ENCODE assay signal across 8 cellular contexts in genomic region chr7:100563809-100564400, GRCh38. TPM values are rescaled to one million over a fixed set of nuclear protein-coding genes. Genes with fewer than 3 reads are reported as not detected.
A peak's percentile ranks its signal among the peaks of the same experiment; 100 is the strongest.
DNase-seq lines count a peak whose midpoint lies in the region; ATAC-seq and TF ChIP-seq lines count a peak whose summit lies in the region.

No MANE protein-coding gene starts in this region.

- intact Hi-C loops in left lung (cut with DNase I): no loop called here

- peak; percentile 94 to 97 for TF ChIP-seq CTCF in left lung (IDR thresholded peaks at IDR 0.05)

- peak; percentile 79 for ATAC-seq in left lung

- peaks cover 0 to 29% of the 10 kb centered on the region in 2 donors for H3K36me3 ChIP-seq in left lung

- no peak overlapping the region for H3K27ac ChIP-seq in left lung

- H3K4me3 ChIP-seq in left lung: no peak overlapping the region

- H3K4me1 ChIP-seq in left lung: peaks cover 0 to 12% of the 10 kb centered on the region in 2 donors

- peak; percentile 18 to 20 for DNase-seq in SHP77 (lab: John Stamatoyannopoulos, UW)
- DNase-seq in SHP77 treated with DMSO at 0.1 percent for 48 hours (lab: John Stamatoyannopoulos, UW): no peak
- peak; percentile 18 for DNase-seq in NCI-H2107 treated with DMSO at 0.1 percent for 48 hours (lab: John Stamatoyannopoulos, UW; ENCODE audit: unreplicated experiment)
- peak; percentile 83 for DNase-seq in activated CD4-positive, alpha-beta T cell treated with anti-CD3 and anti-CD28 coated beads for 24 hours (ENCODE audit: low read depth in 2 of 2)
- peak; percentile 68 for DNase-seq in cerebellum (ENCODE audit: low spot score)
- peak; percentile 78 to 93 for DNase-seq in left lung
- peak; percentile 81 for DNase-seq in stimulated activated CD8-positive, alpha-beta memory T cell treated with anti-CD3 and anti-CD28 coated beads, Interleukin-12 subunit alpha, Interleukin-12 subunit beta, amount 100 ng/mL, for 1 hour (ENCODE audit: low read depth)
- no peak for DNase-seq in DMS153 (lab: John Stamatoyannopoulos, UW)

- H3K9me3 ChIP-seq in left lung: no peaks in the 10 kb centered on the region

- no peaks in the 10 kb centered on the region for H3K27me3 ChIP-seq in left lung

RNA-seq across cellular contexts. Expression of gene SAP25, which starts 9.8 kb away (rescaled TPM):
- not detected for total RNA-seq in cerebellum
- total RNA-seq in left lung: 1 to 10 TPM; 6.3 to 8.3 TPM

RNA-seq across cellular contexts. Expression of gene LRCH4, which starts 22.0 kb away (rescaled TPM):
- 13.6 TPM for total RNA-seq in cerebellum
- 10 to 100 TPM; 66.5 to 86.5 TPM for total RNA-seq in left lung

RNA-seq across cellular contexts. Expression of gene FBXO24, which starts 22.2 kb away (rescaled TPM):
- total RNA-seq in cerebellum: 0.45 TPM
- total RNA-seq in left lung: under 1 TPM; 0.37 to 0.44 TPM

RNA-seq across cellular contexts. Expression of gene AGFG2, which starts 24.9 kb away (rescaled TPM):
- total RNA-seq in cerebellum (4.4 TPM), left lung (10 to 100 TPM; 28.6 to 34.9 TPM)

RNA-seq across cellular contexts. Expression of gene PCOLCE, which starts 38.3 kb away (rescaled TPM):
- 14.9 TPM for total RNA-seq in cerebellum
- total RNA-seq in left lung: 100 to 1,000 TPM; 158 to 204 TPM

Comparison
In these comparisons a context has a peak if more than half of its experiments do, and no peak if none do; other contexts are left out.
1. DNase-seq: peak in SHP77 (2 of 2), NCI-H2107 treated with DMSO at 0.1 percent for 48 hours (single experiment), activated CD4-positive, alpha-beta T cell treated with anti-CD3 and anti-CD28 coated beads for 24 hours (2 of 2), cerebellum (single experiment), left lung (2 of 2) and stimulated activated CD8-positive, alpha-beta memory T cell treated with anti-CD3 and anti-CD28 coated beads, Interleukin-12 subunit alpha, Interleukin-12 subunit beta, amount 100 ng/mL, for 1 hour (single experiment); none in SHP77 treated with DMSO at 0.1 percent for 48 hours (single experiment) and DMS153 (single experiment).